In the genomic region with DNA sequence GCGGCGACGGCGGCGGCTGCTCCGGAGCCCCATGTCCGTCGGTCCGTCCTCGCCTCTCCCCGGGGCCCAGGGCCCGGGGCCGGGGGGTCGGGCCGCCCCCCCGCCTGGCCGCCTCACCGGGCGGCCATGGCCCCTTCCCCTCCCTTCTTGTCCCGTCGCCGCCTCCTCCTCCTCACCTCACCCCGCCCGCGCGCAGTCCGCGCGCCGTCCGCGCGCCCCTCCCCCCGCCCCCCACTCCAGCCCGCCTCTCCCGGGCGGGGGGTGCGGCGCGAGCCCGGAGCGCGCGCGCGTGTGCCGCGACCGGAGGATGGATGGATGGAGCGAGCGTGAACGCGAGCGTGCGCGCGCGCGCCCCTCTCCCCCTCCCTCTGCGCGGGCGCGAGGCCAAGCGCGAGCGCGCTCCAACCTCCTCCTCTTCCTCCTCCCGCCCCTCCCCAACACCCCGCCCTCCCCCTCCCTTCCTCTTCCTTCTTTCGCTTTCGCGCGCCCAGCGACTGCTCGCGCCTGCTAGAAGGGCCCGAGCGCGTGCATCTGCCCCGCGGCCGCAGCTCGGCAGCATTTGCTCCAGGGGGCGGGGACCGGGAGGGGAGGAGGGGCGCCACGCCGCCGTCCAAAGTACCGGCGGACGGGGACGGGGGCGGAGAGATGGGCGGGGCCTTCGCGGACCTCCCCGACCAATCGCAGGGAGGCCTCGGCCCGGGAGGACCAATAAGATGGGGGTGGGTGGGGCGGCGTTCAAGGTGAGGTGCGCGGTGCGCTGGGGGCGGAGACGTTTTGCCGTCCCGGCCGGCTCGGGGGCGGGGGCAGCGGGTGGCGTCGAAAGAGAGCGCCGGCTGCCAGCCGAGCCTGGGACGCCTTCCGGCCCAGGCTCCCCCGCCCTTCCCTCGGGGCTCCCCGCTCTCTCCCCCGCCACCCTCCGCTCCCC, we compare ENCODE assay signal across 1 cellular context.
TF ChIP-seq lines count a peak whose summit lies in the region.

A gene with protein sequence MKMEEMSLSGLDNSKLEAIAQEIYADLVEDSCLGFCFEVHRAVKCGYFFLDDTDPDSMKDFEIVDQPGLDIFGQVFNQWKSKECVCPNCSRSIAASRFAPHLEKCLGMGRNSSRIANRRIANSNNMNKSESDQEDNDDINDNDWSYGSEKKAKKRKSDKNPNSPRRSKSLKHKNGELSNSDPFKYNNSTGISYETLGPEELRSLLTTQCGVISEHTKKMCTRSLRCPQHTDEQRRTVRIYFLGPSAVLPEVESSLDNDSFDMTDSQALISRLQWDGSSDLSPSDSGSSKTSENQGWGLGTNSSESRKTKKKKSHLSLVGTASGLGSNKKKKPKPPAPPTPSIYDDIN (minus strand): TSS at position 332 of the 925 bp plus-strand sequence. CDS start 1,814 bp downstream, outside the sequence.

TF ChIP-seq in GM12878, 131 proteins besides CTCF, POLR2A, EP300 and RAD21 (continued from another document):
- TF ChIP-seq TCF12 (IDR thresholded peaks at IDR 0.05; ENCODE audit: low read depth, low read length) (peak; percentile 19; the same call in 1 of the 2 replicates), HCFC1 (IDR thresholded peaks at IDR 0.05; ENCODE audit: low read length) (peak; percentile 56; the same call in 1 of the 2 replicates), RAD51 (IDR thresholded peaks at IDR 0.05) (no peak), ESRRA (IDR thresholded peaks at IDR 0.05; ENCODE audit: low read length) (no peak), DPF2 (IDR thresholded peaks at IDR 0.05) (no peak), EGR1 (IDR thresholded peaks at IDR 0.05; ENCODE audit: borderline replicate concordance in 1 of 2, low read depth in 2 of 2, low read length in 2 of 2) (peak in 1 of 2 experiments; percentile 57; a peak in 1 of 3 replicates), GABPA (IDR thresholded peaks at IDR 0.05; ENCODE audit: low read depth) (no peak; the same call in 1 of the 2 replicates), CHD2 (IDR thresholded peaks at IDR 0.05; ENCODE audit: borderline replicate concordance, low read depth, low read length) (peak; percentile 44; the same call in 1 of the 2 replicates)
- TF ChIP-seq, protein P1, sequence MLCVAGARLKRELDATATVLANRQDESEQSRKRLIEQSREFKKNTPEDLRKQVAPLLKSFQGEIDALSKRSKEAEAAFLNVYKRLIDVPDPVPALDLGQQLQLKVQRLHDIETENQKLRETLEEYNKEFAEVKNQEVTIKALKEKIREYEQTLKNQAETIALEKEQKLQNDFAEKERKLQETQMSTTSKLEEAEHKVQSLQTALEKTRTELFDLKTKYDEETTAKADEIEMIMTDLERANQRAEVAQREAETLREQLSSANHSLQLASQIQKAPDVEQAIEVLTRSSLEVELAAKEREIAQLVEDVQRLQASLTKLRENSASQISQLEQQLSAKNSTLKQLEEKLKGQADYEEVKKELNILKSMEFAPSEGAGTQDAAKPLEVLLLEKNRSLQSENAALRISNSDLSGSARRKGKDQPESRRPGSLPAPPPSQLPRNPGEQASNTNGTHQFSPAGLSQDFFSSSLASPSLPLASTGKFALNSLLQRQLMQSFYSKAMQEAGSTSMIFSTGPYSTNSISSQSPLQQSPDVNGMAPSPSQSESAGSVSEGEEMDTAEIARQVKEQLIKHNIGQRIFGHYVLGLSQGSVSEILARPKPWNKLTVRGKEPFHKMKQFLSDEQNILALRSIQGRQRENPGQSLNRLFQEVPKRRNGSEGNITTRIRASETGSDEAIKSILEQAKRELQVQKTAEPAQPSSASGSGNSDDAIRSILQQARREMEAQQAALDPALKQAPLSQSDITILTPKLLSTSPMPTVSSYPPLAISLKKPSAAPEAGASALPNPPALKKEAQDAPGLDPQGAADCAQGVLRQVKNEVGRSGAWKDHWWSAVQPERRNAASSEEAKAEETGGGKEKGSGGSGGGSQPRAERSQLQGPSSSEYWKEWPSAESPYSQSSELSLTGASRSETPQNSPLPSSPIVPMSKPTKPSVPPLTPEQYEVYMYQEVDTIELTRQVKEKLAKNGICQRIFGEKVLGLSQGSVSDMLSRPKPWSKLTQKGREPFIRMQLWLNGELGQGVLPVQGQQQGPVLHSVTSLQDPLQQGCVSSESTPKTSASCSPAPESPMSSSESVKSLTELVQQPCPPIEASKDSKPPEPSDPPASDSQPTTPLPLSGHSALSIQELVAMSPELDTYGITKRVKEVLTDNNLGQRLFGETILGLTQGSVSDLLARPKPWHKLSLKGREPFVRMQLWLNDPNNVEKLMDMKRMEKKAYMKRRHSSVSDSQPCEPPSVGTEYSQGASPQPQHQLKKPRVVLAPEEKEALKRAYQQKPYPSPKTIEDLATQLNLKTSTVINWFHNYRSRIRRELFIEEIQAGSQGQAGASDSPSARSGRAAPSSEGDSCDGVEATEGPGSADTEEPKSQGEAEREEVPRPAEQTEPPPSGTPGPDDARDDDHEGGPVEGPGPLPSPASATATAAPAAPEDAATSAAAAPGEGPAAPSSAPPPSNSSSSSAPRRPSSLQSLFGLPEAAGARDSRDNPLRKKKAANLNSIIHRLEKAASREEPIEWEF (IDR thresholded peaks at IDR 0.05; ENCODE audit: insufficient replicate concordance, low read depth, low read length), result no peak
- TF ChIP-seq, protein P2, sequence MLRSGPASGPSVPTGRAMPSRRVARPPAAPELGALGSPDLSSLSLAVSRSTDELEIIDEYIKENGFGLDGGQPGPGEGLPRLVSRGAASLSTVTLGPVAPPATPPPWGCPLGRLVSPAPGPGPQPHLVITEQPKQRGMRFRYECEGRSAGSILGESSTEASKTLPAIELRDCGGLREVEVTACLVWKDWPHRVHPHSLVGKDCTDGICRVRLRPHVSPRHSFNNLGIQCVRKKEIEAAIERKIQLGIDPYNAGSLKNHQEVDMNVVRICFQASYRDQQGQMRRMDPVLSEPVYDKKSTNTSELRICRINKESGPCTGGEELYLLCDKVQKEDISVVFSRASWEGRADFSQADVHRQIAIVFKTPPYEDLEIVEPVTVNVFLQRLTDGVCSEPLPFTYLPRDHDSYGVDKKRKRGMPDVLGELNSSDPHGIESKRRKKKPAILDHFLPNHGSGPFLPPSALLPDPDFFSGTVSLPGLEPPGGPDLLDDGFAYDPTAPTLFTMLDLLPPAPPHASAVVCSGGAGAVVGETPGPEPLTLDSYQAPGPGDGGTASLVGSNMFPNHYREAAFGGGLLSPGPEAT (IDR thresholded peaks at IDR 0.05; ENCODE audit: low read depth), result no peak
